In the genomic region with DNA sequence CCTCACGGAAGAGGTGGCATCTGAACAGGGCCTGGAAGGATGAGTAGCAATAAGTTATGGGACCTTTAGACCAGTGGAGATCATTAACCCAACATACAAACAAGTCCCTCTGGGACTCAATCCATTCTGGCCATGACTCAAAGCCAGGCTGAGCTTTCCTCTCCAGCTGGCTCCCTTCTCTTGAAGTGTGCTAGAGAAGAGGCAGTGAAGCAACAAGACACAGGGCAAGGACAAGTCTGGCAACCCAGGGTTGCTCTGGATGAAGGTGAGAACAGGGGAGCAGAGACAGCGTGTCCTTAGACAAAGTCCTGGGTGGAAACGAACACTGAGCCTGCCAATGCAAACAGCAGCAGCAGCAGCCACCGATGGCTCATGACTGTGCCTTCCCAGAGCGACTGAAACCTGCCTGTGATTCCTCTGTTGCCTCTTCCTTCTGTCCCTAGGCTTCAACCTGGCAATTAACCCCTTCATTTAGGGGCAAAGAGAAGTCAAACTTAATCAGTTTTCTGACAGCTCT, we compare ENCODE assay signal across 1 cellular context.
TF ChIP-seq lines count a peak whose summit lies in the region.

No MANE protein-coding gene starts in this region.

TF ChIP-seq in HepG2, 621 proteins besides CTCF, POLR2A, EP300 and RAD21 (continued from another document and continues in another):
- TF ChIP-seq, protein P1, sequence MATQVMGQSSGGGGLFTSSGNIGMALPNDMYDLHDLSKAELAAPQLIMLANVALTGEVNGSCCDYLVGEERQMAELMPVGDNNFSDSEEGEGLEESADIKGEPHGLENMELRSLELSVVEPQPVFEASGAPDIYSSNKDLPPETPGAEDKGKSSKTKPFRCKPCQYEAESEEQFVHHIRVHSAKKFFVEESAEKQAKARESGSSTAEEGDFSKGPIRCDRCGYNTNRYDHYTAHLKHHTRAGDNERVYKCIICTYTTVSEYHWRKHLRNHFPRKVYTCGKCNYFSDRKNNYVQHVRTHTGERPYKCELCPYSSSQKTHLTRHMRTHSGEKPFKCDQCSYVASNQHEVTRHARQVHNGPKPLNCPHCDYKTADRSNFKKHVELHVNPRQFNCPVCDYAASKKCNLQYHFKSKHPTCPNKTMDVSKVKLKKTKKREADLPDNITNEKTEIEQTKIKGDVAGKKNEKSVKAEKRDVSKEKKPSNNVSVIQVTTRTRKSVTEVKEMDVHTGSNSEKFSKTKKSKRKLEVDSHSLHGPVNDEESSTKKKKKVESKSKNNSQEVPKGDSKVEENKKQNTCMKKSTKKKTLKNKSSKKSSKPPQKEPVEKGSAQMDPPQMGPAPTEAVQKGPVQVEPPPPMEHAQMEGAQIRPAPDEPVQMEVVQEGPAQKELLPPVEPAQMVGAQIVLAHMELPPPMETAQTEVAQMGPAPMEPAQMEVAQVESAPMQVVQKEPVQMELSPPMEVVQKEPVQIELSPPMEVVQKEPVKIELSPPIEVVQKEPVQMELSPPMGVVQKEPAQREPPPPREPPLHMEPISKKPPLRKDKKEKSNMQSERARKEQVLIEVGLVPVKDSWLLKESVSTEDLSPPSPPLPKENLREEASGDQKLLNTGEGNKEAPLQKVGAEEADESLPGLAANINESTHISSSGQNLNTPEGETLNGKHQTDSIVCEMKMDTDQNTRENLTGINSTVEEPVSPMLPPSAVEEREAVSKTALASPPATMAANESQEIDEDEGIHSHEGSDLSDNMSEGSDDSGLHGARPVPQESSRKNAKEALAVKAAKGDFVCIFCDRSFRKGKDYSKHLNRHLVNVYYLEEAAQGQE (IDR thresholded peaks at IDR 0.05; ENCODE audit: borderline replicate concordance in 1 of 2, low read depth in 1 of 2, low read length in 2 of 2): no peak
- TF ChIP-seq POLR2AphosphoS5 (IDR thresholded peaks at IDR 0.05; ENCODE audit: low read depth, low read length) (peak; percentile 59; the same call in 1 of the 2 replicates), FOXA1 (IDR thresholded peaks at IDR 0.05) (no peak), FOXA1 (CRISPR knock-in tag; IDR thresholded peaks at IDR 0.05) (peak; percentile 48; the same call in 1 of the 2 replicates), ZNF580 (CRISPR knock-in tag; IDR thresholded peaks at IDR 0.05; ENCODE audit: borderline replicate concordance, low read depth) (peak; percentile 65; the same call in 1 of the 2 replicates), HOXA3 (CRISPR knock-in tag; IDR thresholded peaks at IDR 0.05) (peak; percentile 52; the same call in 1 of the 2 replicates), ZNF547 (CRISPR knock-in tag; IDR thresholded peaks at IDR 0.05) (0 out of 2 replicates have a peak, but pooled peaks have one; percentile 55), ZXDC (CRISPR knock-in tag; IDR thresholded peaks at IDR 0.05) (no peak), IKZF4 (CRISPR knock-in tag; IDR thresholded peaks at IDR 0.05; ENCODE audit: borderline replicate concordance, low read depth, not compliant biosample characterization) (peak; percentile 22), HMGXB4 (CRISPR knock-in tag; IDR thresholded peaks at IDR 0.05; ENCODE audit: borderline replicate concordance in 1 of 2, low read depth in 1 of 2) (peak in 1 of 2 experiments; percentile 51; a peak in 1 of 4 replicates), ZNF33B (CRISPR knock-in tag; IDR thresholded peaks at IDR 0.05) (peak; percentile 43; the same call in 1 of the 2 replicates), SP1 (IDR thresholded peaks at IDR 0.05) (no peak), SP1 (CRISPR knock-in tag; IDR thresholded peaks at IDR 0.05) (no peak), PPARG (CRISPR knock-in tag; conservative IDR thresholded peaks at IDR 0.05) (peak; percentile 55; the same call in 1 of the 2 replicates), RARA (CRISPR knock-in tag; IDR thresholded peaks at IDR 0.05) (peak; percentile 37), CREB3 (CRISPR knock-in tag; IDR thresholded peaks at IDR 0.05) (no peak), ZNF543 (CRISPR knock-in tag; IDR thresholded peaks at IDR 0.05) (no peak), MIXL1 (CRISPR knock-in tag; IDR thresholded peaks at IDR 0.05) (peak; percentile 64; the same call in 1 of the 2 replicates), HMG20A (CRISPR knock-in tag; IDR thresholded peaks at IDR 0.05; ENCODE audit: borderline replicate concordance) (peak; percentile 17; the same call in 1 of the 2 replicates), ZNF800 (CRISPR knock-in tag; IDR thresholded peaks at IDR 0.05) (no peak), AHR (CRISPR knock-in tag; IDR thresholded peaks at IDR 0.05) (peak; percentile 79; the same call in 1 of the 2 replicates), ZNF598 (CRISPR knock-in tag; IDR thresholded peaks at IDR 0.05; ENCODE audit: borderline replicate concordance) (0 out of 2 replicates have a peak, but pooled peaks have one; percentile 70), GFI1 (CRISPR knock-in tag; IDR thresholded peaks at IDR 0.05; ENCODE audit: borderline replicate concordance) (0 out of 2 replicates have a peak, but pooled peaks have one; percentile 23)
- TF ChIP-seq, protein P2, sequence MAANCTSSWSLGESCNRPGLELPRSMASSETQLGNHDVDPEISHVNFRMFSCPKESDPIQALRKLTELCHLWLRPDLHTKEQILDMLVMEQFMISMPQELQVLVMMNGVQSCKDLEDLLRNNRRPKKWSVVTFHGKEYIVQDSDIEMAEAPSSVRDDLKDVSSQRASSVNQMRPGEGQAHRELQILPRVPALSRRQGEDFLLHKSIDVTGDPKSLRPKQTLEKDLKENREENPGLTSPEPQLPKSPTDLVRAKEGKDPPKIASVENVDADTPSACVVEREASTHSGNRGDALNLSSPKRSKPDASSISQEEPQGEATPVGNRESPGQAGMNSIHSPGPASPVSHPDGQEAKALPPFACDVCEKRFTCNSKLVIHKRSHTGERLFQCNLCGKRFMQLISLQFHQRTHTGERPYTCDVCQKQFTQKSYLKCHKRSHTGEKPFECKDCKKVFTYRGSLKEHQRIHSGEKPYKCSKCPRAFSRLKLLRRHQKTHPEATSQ (CRISPR knock-in tag; IDR thresholded peaks at IDR 0.05; ENCODE audit: borderline replicate concordance): peak; percentile 39; the same call in 1 of the 2 replicates
- TF ChIP-seq, protein P3, sequence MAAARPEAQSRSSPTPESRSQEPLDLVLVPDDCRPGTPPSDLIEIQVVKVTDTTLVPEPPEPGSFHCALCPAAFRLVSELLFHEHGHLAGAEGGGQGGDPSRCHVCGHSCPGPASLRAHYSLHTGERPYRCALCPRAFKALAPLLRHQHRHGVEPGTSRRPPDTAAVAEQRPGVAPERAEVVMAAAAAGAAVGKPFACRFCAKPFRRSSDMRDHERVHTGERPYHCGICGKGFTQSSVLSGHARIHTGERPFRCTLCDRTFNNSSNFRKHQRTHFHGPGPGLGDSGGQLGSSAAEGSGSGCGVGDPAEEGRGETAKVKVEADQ (CRISPR knock-in tag; IDR thresholded peaks at IDR 0.05; ENCODE audit: borderline replicate concordance): peak; percentile 77
- TF ChIP-seq, protein P4, sequence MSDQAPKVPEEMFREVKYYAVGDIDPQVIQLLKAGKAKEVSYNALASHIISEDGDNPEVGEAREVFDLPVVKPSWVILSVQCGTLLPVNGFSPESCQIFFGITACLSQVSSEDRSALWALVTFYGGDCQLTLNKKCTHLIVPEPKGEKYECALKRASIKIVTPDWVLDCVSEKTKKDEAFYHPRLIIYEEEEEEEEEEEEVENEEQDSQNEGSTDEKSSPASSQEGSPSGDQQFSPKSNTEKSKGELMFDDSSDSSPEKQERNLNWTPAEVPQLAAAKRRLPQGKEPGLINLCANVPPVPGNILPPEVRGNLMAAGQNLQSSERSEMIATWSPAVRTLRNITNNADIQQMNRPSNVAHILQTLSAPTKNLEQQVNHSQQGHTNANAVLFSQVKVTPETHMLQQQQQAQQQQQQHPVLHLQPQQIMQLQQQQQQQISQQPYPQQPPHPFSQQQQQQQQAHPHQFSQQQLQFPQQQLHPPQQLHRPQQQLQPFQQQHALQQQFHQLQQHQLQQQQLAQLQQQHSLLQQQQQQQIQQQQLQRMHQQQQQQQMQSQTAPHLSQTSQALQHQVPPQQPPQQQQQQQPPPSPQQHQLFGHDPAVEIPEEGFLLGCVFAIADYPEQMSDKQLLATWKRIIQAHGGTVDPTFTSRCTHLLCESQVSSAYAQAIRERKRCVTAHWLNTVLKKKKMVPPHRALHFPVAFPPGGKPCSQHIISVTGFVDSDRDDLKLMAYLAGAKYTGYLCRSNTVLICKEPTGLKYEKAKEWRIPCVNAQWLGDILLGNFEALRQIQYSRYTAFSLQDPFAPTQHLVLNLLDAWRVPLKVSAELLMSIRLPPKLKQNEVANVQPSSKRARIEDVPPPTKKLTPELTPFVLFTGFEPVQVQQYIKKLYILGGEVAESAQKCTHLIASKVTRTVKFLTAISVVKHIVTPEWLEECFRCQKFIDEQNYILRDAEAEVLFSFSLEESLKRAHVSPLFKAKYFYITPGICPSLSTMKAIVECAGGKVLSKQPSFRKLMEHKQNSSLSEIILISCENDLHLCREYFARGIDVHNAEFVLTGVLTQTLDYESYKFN (CRISPR knock-in tag; conservative IDR thresholded peaks at IDR 0.05): peak; percentile 63
- TF ChIP-seq, protein P5, sequence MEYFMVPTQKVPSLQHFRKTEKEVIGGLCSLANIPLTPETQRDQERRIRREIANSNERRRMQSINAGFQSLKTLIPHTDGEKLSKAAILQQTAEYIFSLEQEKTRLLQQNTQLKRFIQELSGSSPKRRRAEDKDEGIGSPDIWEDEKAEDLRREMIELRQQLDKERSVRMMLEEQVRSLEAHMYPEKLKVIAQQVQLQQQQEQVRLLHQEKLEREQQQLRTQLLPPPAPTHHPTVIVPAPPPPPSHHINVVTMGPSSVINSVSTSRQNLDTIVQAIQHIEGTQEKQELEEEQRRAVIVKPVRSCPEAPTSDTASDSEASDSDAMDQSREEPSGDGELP (IDR thresholded peaks at IDR 0.05; ENCODE audit: borderline replicate concordance, low read depth): peak; percentile 78; the same call in 1 of the 2 replicates
